ENCODE assay signal across 1 cellular context in the genomic region with DNA sequence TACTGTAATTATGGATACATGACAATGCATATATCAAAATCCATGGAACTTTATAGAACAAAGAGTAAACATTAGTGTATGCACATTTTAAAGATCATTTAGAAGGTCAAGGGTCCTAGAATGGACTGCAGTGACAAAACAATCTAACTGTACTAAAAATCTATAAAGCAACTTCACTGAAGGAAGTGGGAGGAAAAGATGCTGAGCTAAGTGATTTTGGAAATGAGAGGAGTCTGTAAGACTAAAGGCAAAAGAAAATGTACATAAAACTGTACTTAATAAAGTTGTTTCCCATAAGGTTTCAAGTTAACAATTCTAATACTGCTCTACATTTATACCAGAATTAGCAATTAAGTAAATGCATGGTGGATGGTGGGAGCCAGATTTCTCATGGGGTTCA.
TF ChIP-seq lines count a peak whose summit lies in the region.

No MANE protein-coding gene starts in this region.

TF ChIP-seq in H1, 55 proteins besides CTCF, POLR2A, EP300 and RAD21:
- TF ChIP-seq NRF1 (IDR thresholded peaks at IDR 0.05; ENCODE audit: low read depth, low read length) (no peak), MAFK (IDR thresholded peaks at IDR 0.05; ENCODE audit: low read depth, low read length) (peak; percentile 71), BCL11A (IDR thresholded peaks at IDR 0.05; ENCODE audit: low read depth in 2 of 2, low read length in 2 of 2) (no peak), TAF7 (optimal IDR thresholded peaks at IDR 0.05; ENCODE audit: borderline replicate concordance, low read depth, low read length) (no peak), CEBPB (IDR thresholded peaks at IDR 0.05; ENCODE audit: low read depth, low read length) (no peak)
- TF ChIP-seq, protein P1, sequence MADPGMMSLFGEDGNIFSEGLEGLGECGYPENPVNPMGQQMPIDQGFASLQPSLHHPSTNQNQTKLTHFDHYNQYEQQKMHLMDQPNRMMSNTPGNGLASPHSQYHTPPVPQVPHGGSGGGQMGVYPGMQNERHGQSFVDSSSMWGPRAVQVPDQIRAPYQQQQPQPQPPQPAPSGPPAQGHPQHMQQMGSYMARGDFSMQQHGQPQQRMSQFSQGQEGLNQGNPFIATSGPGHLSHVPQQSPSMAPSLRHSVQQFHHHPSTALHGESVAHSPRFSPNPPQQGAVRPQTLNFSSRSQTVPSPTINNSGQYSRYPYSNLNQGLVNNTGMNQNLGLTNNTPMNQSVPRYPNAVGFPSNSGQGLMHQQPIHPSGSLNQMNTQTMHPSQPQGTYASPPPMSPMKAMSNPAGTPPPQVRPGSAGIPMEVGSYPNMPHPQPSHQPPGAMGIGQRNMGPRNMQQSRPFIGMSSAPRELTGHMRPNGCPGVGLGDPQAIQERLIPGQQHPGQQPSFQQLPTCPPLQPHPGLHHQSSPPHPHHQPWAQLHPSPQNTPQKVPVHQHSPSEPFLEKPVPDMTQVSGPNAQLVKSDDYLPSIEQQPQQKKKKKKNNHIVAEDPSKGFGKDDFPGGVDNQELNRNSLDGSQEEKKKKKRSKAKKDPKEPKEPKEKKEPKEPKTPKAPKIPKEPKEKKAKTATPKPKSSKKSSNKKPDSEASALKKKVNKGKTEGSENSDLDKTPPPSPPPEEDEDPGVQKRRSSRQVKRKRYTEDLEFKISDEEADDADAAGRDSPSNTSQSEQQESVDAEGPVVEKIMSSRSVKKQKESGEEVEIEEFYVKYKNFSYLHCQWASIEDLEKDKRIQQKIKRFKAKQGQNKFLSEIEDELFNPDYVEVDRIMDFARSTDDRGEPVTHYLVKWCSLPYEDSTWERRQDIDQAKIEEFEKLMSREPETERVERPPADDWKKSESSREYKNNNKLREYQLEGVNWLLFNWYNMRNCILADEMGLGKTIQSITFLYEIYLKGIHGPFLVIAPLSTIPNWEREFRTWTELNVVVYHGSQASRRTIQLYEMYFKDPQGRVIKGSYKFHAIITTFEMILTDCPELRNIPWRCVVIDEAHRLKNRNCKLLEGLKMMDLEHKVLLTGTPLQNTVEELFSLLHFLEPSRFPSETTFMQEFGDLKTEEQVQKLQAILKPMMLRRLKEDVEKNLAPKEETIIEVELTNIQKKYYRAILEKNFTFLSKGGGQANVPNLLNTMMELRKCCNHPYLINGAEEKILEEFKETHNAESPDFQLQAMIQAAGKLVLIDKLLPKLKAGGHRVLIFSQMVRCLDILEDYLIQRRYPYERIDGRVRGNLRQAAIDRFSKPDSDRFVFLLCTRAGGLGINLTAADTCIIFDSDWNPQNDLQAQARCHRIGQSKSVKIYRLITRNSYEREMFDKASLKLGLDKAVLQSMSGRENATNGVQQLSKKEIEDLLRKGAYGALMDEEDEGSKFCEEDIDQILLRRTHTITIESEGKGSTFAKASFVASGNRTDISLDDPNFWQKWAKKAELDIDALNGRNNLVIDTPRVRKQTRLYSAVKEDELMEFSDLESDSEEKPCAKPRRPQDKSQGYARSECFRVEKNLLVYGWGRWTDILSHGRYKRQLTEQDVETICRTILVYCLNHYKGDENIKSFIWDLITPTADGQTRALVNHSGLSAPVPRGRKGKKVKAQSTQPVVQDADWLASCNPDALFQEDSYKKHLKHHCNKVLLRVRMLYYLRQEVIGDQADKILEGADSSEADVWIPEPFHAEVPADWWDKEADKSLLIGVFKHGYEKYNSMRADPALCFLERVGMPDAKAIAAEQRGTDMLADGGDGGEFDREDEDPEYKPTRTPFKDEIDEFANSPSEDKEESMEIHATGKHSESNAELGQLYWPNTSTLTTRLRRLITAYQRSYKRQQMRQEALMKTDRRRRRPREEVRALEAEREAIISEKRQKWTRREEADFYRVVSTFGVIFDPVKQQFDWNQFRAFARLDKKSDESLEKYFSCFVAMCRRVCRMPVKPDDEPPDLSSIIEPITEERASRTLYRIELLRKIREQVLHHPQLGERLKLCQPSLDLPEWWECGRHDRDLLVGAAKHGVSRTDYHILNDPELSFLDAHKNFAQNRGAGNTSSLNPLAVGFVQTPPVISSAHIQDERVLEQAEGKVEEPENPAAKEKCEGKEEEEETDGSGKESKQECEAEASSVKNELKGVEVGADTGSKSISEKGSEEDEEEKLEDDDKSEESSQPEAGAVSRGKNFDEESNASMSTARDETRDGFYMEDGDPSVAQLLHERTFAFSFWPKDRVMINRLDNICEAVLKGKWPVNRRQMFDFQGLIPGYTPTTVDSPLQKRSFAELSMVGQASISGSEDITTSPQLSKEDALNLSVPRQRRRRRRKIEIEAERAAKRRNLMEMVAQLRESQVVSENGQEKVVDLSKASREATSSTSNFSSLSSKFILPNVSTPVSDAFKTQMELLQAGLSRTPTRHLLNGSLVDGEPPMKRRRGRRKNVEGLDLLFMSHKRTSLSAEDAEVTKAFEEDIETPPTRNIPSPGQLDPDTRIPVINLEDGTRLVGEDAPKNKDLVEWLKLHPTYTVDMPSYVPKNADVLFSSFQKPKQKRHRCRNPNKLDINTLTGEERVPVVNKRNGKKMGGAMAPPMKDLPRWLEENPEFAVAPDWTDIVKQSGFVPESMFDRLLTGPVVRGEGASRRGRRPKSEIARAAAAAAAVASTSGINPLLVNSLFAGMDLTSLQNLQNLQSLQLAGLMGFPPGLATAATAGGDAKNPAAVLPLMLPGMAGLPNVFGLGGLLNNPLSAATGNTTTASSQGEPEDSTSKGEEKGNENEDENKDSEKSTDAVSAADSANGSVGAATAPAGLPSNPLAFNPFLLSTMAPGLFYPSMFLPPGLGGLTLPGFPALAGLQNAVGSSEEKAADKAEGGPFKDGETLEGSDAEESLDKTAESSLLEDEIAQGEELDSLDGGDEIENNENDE (IDR thresholded peaks at IDR 0.05; ENCODE audit: insufficient replicate concordance, low read length) = no peak
TF ChIP-seq in H1: peak in this region for 1.
